In the genomic region with DNA sequence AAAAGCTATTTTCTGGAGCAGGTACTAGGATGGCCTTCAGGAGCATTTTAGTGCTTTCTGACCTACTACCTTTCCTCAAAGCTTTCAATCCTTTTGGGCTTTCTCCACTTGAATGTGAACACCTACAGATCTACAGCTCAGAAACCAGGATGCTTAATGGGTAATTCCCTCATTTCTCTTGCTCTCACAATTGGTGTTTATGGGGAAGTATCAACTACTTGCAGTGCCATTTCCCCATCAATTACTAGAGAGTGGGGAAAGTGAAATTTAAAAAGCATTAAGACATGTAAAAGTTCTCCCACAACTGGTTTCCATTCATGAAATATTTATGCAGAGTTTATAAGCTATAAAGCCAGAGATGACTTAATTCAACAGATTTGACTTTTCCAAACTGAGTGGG, we compare ENCODE assay signal across 8 cellular contexts.
DNase-seq lines count a peak whose midpoint lies in the region; ATAC-seq and TF ChIP-seq lines count a peak whose summit lies in the region.

No MANE protein-coding gene starts in this region.

- peak overlapping the region; percentile 91 to 92 for H3K9ac ChIP-seq in mucosa of rectum (ENCODE audit: low read depth in 1 of 2, low read length in 2 of 2)

- H3K4me1 ChIP-seq in HEK293 (ENCODE audit: control insufficient read depth, insufficient read depth, low read length) (peaks cover 5% of the 10 kb centered on the region; the same call in 1 of the 2 replicates), mucosa of rectum (ENCODE audit: control insufficient read depth in 2 of 2, insufficient read depth in 2 of 2, low read length in 2 of 2) (peaks cover 14 to 25% of the 10 kb centered on the region in 2 donors)

- no peak for ATAC-seq in GM21528 (IDR thresholded peaks at IDR 0.05; ENCODE audit: low FRiP score, unreplicated experiment)
- no peak for ATAC-seq in GM21423 (IDR thresholded peaks at IDR 0.05; ENCODE audit: unreplicated experiment)

- DNase-seq in AG09309 (ENCODE audit: low read depth), result no peak
- DNase-seq in astrocyte of the cerebellum (ENCODE audit: low read depth), result no peak
- DNase-seq in activated gamma-delta T cell treated with Interleukin-2 at 50 U/mL for 16 hours, result no peak
- no peak for DNase-seq in NCI-H187 (lab: John Stamatoyannopoulos, UW)

- H3K9me3 ChIP-seq in HEK293 (ENCODE audit: control insufficient read depth, insufficient read depth, low read depth, low read length) (no peaks in the 10 kb centered on the region), mucosa of rectum (ENCODE audit: control insufficient read depth in 2 of 2, low read length in 2 of 2) (no peaks in the 10 kb centered on the region)

- peaks cover 9 to 13% of the 10 kb centered on the region in 2 experiments; a peak in 2 of 3 replicates for H3K36me3 ChIP-seq in HEK293 (ENCODE audit: control insufficient read depth in 2 of 2, insufficient read depth in 1 of 2, low read length in 2 of 2)
- H3K36me3 ChIP-seq in mucosa of rectum (ENCODE audit: control insufficient read depth in 2 of 2, insufficient read depth in 2 of 2, low read length in 2 of 2), result peaks cover 0 to 2% of the 10 kb centered on the region in 2 donors

- no peak overlapping the region for H3K27ac ChIP-seq in HEK293 (ENCODE audit: extremely low read depth, low read depth, low read length)
- no peak overlapping the region for H3K27ac ChIP-seq in mucosa of rectum (ENCODE audit: low read depth in 2 of 2, low read length in 2 of 2)

- CTCF ChIA-PET in HEK293 (lab: Yijun Ruan, JAX), result interaction anchor here (1.1 to 1.7 kb wide), 4 partner anchors 9 to 82 kb away, joined by 3 to 9 read pairs (median 4); no protein-coding TSS in a partner anchor

- POLR2A ChIA-PET in HEK293 (lab: Yijun Ruan, JAX), result interaction anchor here (1.0 to 4.7 kb wide), 4 partner anchors 9 to 23 kb away, joined by 3 to 30 read pairs (median 8); no protein-coding TSS in a partner anchor

- in situ Hi-C loops in astrocyte of the cerebellum (cut with HindIII; ENCODE audit: low sequenced_read_pairs), result loop anchor here (5.0 kb wide), 1 partner anchor 45 kb away; no protein-coding TSS in a partner anchor

- H3K4me3 ChIP-seq in AG09309 (ENCODE audit: control insufficient read depth, low read depth, low read length) (peak overlapping the region; percentile 74), HEK293 (ENCODE audit: low read depth, low read length) (peak overlapping the region; percentile 96), astrocyte of the cerebellum (ENCODE audit: low read depth, low read length) (peak overlapping the region; percentile 78), mucosa of rectum (ENCODE audit: low read length in 2 of 2) (peak overlapping the region; percentile 80 to 89)

- no peak for TF ChIP-seq CTCF in AG09309 (IDR thresholded peaks at IDR 0.05; ENCODE audit: control insufficient read depth, insufficient read depth, low read depth, low read length, missing control alignments)
- no peak for TF ChIP-seq CTCF in HEK293 (tag by site-specific recombination; IDR thresholded peaks at IDR 0.05)
- TF ChIP-seq CTCF in astrocyte of the cerebellum (IDR thresholded peaks at IDR 0.05; ENCODE audit: low read depth, low read length, missing control alignments), result no peak

- no peaks in the 10 kb centered on the region for H3K27me3 ChIP-seq in mucosa of rectum (ENCODE audit: control insufficient read depth in 2 of 2, insufficient read depth in 2 of 2, low read length in 2 of 2)

TF ChIP-seq in HEK293, 187 proteins besides CTCF, POLR2A, EP300 and RAD21:
- TF ChIP-seq PRDM1 (tag by site-specific recombination; IDR thresholded peaks at IDR 0.05), result peak; percentile 98
- no peak for TF ChIP-seq ZNF548 (tag by site-specific recombination; IDR thresholded peaks at IDR 0.05)
- no peak for TF ChIP-seq ZNF335 (tag by site-specific recombination; conservative IDR thresholded peaks at IDR 0.05)
TF ChIP-seq in HEK293: peak in this region for 1.
